ENCODE assay signal across 15 cellular contexts in the genomic region with DNA sequence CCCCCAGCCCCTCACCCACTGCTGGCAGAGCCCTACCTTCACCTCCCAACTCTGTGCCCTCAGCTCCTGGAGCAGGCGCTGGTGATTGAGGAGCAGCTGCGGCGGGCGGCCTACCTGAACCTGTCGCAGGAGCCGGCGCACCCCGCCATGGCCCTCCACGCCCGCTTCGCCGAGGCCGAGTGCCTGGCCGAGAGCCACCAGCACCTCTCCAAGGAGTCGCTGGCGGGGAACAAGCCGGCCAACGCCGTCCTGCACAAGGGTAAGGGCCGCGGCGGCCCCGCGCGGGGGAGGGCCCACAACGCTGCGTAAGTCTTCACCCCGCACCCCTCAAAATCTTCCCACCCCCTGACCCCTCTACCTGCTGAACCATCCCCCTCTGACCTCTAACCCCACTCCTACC. TPM values are rescaled to one million over a fixed set of nuclear protein-coding genes. Genes with fewer than 3 reads are reported as not detected.
A peak's percentile ranks its signal among the peaks of the same experiment; 100 is the strongest.
DNase-seq lines count a peak whose midpoint lies in the region; ATAC-seq and TF ChIP-seq lines count a peak whose summit lies in the region.
"Had no signal": no experiment of that assay in that cellular context is flagged by ENCODE, and none has a peak within 500 bp of the region (broad histone marks: within the 10 kb centered on the region; RNA-seq: fewer than 3 reads in every experiment).

No MANE protein-coding gene starts in this region.

- no peak overlapping the region for H3K4me3 ChIP-seq in H7 (ENCODE audit: insufficient read depth, low read depth, low read length)
- H3K4me3 ChIP-seq in vagina = no peak overlapping the region
- H3K4me3 ChIP-seq: GM23248 had no signal

- H3K9me3 Mint-ChIP-seq in activated T-helper 17 cell treated with anti-CD3 and anti-CD28 coated beads, Interleukin-2, amount 50 U/mL, for 72 hours = no peaks in the 10 kb centered on the region
- no peaks in the 10 kb centered on the region for H3K9me3 Mint-ChIP-seq in stimulated activated effector memory CD8-positive, alpha-beta T cell treated with anti-CD3 and anti-CD28 coated beads, Interleukin-12 subunit alpha, Interleukin-12 subunit beta, amount 100 ng/mL, for 72 hours
- H3K9me3 Mint-ChIP-seq: CD4-positive, CD25-positive, alpha-beta regulatory T cell; CD8-positive, alpha-beta T cell; H9 had no signal

- intact Hi-C loops in vagina (cut with DNase I) = no loop called here

- H3K36me3 ChIP-seq in H7 (replicated peaks; ENCODE audit: control insufficient read depth, insufficient read depth, low read length) (no peaks in the 10 kb centered on the region), vagina (peaks cover 0 to 80% of the 10 kb centered on the region in 2 donors)

- H3K27me3 ChIP-seq in H7 (ENCODE audit: control insufficient read depth, insufficient read depth, low read length) (no peaks in the 10 kb centered on the region), vagina (no peaks in the 10 kb centered on the region)

- no peak overlapping the region for H3K27ac ChIP-seq in vagina
- H3K27ac ChIP-seq: C4-2B, GM23248 had no signal

- H3K4me1 Mint-ChIP-seq in activated T-helper 17 cell treated with anti-CD3 and anti-CD28 coated beads, Interleukin-2, amount 50 U/mL, for 72 hours = peaks cover 10% of the 10 kb centered on the region
- H3K4me1 Mint-ChIP-seq in stimulated activated effector memory CD8-positive, alpha-beta T cell treated with anti-CD3 and anti-CD28 coated beads, Interleukin-12 subunit alpha, Interleukin-12 subunit beta, amount 100 ng/mL, for 72 hours = peaks cover 24% of the 10 kb centered on the region

- H3K9me3 ChIP-seq in vagina = no peaks in the 10 kb centered on the region
- H3K9me3 ChIP-seq: Caco-2 had no signal

- H3K4me1 ChIP-seq in vagina = no peaks in the 10 kb centered on the region
- H3K4me1 ChIP-seq: Caco-2 had no signal

- H3K27ac Mint-ChIP-seq in activated T-helper 17 cell treated with anti-CD3 and anti-CD28 coated beads, Interleukin-2, amount 50 U/mL, for 72 hours = peak overlapping the region; percentile 84
- peak overlapping the region; percentile 90 for H3K27ac Mint-ChIP-seq in stimulated activated effector memory CD8-positive, alpha-beta T cell treated with anti-CD3 and anti-CD28 coated beads, Interleukin-12 subunit alpha, Interleukin-12 subunit beta, amount 100 ng/mL, for 72 hours
- H3K27ac Mint-ChIP-seq: CD4-positive, CD25-positive, alpha-beta regulatory T cell; CD8-positive, alpha-beta T cell; H9 had no signal

- DNase-seq in H7 (peak; percentile 59), HPDE6-E6E7 (ENCODE audit: extremely low spot score) (no peak), vagina (ENCODE audit: extremely low spot score in 2 of 2) (no peak)
- DNase-seq in stimulated activated effector memory CD8-positive, alpha-beta T cell treated with anti-CD3 and anti-CD28 coated beads, Interleukin-12 subunit alpha, Interleukin-12 subunit beta, amount 100 ng/mL, for 72 hours (ENCODE audit: low spot score in 2 of 2) = no peak
- DNase-seq in activated effector memory CD4-positive, alpha-beta T cell treated with Interleukin-2 at 50 U/mL for 16 hours = no peak
- DNase-seq: Caco-2; CD4-positive, CD25-positive, alpha-beta regulatory T cell; CD8-positive, alpha-beta T cell; DMS153; DND-41; GM23248; H9 had no signal

- H3K4me3 Mint-ChIP-seq in activated T-helper 17 cell treated with anti-CD3 and anti-CD28 coated beads, Interleukin-2, amount 50 U/mL, for 72 hours = no peak overlapping the region
- H3K4me3 Mint-ChIP-seq in stimulated activated effector memory CD8-positive, alpha-beta T cell treated with anti-CD3 and anti-CD28 coated beads, Interleukin-12 subunit alpha, Interleukin-12 subunit beta, amount 100 ng/mL, for 72 hours = no peak overlapping the region
- H3K4me3 Mint-ChIP-seq: CD4-positive, CD25-positive, alpha-beta regulatory T cell; CD8-positive, alpha-beta T cell; H9 had no signal

- ATAC-seq in activated T-helper 17 cell treated with anti-CD3 and anti-CD28 coated beads, Interleukin-2, amount 50 U/mL, for 72 hours (replicated peaks) = no peak
- no peak for ATAC-seq in stimulated activated effector memory CD8-positive, alpha-beta T cell treated with anti-CD3 and anti-CD28 coated beads, Interleukin-12 subunit alpha, Interleukin-12 subunit beta, amount 100 ng/mL, for 72 hours
- ATAC-seq: CD8-positive, alpha-beta T cell; HCT116 had no signal

- TF ChIP-seq POLR2A in vagina (IDR thresholded peaks at IDR 0.05) = no peak

- H3K36me3 Mint-ChIP-seq in activated T-helper 17 cell treated with anti-CD3 and anti-CD28 coated beads, Interleukin-2, amount 50 U/mL, for 72 hours (ENCODE audit: low read depth) = peaks cover 16% of the 10 kb centered on the region
- H3K36me3 Mint-ChIP-seq in stimulated activated effector memory CD8-positive, alpha-beta T cell treated with anti-CD3 and anti-CD28 coated beads, Interleukin-12 subunit alpha, Interleukin-12 subunit beta, amount 100 ng/mL, for 72 hours = no peaks in the 10 kb centered on the region

- no peak for TF ChIP-seq CTCF in vagina (IDR thresholded peaks at IDR 0.05)

- no peaks in the 10 kb centered on the region for H3K27me3 Mint-ChIP-seq in activated T-helper 17 cell treated with anti-CD3 and anti-CD28 coated beads, Interleukin-2, amount 50 U/mL, for 72 hours
- H3K27me3 Mint-ChIP-seq: CD4-positive, CD25-positive, alpha-beta regulatory T cell had no signal

RNA-seq across cellular contexts. Expression of a gene that starts 7.0 kb away (rescaled TPM):
- total RNA-seq in H7 (2014; rRNA removed; shearing (Covaris generic)) = 0.17 and 2.0 TPM in 2 replicates
- total RNA-seq in activated T-helper 17 cell treated with anti-CD3 and anti-CD28 coated beads, Interleukin-2, amount 50 U/mL, for 72 hours = 10 to 100 TPM in 1 of 2 donors, 1 to 10 TPM in 1; 2.4 to 11.7 TPM
- total RNA-seq in vagina = 2.9 TPM

RNA-seq across cellular contexts. Expression of a gene that starts 20.5 kb away (rescaled TPM):
- 30.1 TPM in 2 replicates for total RNA-seq in H7 (2014; rRNA removed; shearing (Covaris generic))
- total RNA-seq in activated T-helper 17 cell treated with anti-CD3 and anti-CD28 coated beads, Interleukin-2, amount 50 U/mL, for 72 hours = 100 to 1,000 TPM; 154 to 217 TPM
- total RNA-seq in vagina = 128 TPM

RNA-seq across cellular contexts. Expression of a gene that starts 20.6 kb away (rescaled TPM):
- total RNA-seq in H7 (2014; rRNA removed; shearing (Covaris generic)) = 0.37 TPM in 1 of 2 replicates, not detected in the other
- 10 to 100 TPM in 1 of 2 donors, 1 to 10 TPM in 1; 8.6 to 11.9 TPM for total RNA-seq in activated T-helper 17 cell treated with anti-CD3 and anti-CD28 coated beads, Interleukin-2, amount 50 U/mL, for 72 hours
- total RNA-seq in vagina = 2.7 TPM

RNA-seq across cellular contexts. Expression of a gene that starts 22.7 kb away (rescaled TPM):
- 8.1 and 12.0 TPM in 2 replicates for total RNA-seq in H7 (2014; rRNA removed; shearing (Covaris generic))
- 100 to 1,000 TPM; 179 to 180 TPM for total RNA-seq in activated T-helper 17 cell treated with anti-CD3 and anti-CD28 coated beads, Interleukin-2, amount 50 U/mL, for 72 hours
- 74.4 TPM for total RNA-seq in vagina

RNA-seq across cellular contexts. Expression of a gene that starts 22.9 kb away (rescaled TPM):
- 5.5 and 6.8 TPM in 2 replicates for total RNA-seq in H7 (2014; rRNA removed; shearing (Covaris generic))
- total RNA-seq in activated T-helper 17 cell treated with anti-CD3 and anti-CD28 coated beads, Interleukin-2, amount 50 U/mL, for 72 hours = 100 to 1,000 TPM in 1 of 2 donors, 10 to 100 TPM in 1; 74.0 to 152 TPM
- total RNA-seq in vagina = 20.9 TPM
